ENCODE assay signal across 8 cellular contexts in genomic region chr3:23810342-23811116, GRCh38. TPM values are rescaled to one million over a fixed set of nuclear protein-coding genes. Genes with fewer than 3 reads are reported as not detected.
A peak's percentile ranks its signal among the peaks of the same experiment; 100 is the strongest.
DNase-seq lines count a peak whose midpoint lies in the region; ATAC-seq and TF ChIP-seq lines count a peak whose summit lies in the region.

No MANE protein-coding gene starts in this region.

- peaks cover 51 to 69% (median 56%) of the 10 kb centered on the region in 11 experiments for H3K36me3 ChIP-seq in BLaER1 treated with 17β-estradiol and CSF1 and Interleukin-3, amounts not matched to agents 10 nM and 100 nM
- H3K36me3 ChIP-seq in kidney epithelial cell (ENCODE audit: control insufficient read depth, insufficient read depth, low read length): no peaks in the 10 kb centered on the region

- peak; percentile 43 for TF ChIP-seq CTCF in kidney epithelial cell (IDR thresholded peaks at IDR 0.05; ENCODE audit: insufficient read depth, low read length, poor library complexity, severe bottlenecking)

- ATAC-seq in GM19397 (IDR thresholded peaks at IDR 0.05; ENCODE audit: unreplicated experiment): peak; percentile 40
- no peak for ATAC-seq in GM19328 (IDR thresholded peaks at IDR 0.05; ENCODE audit: unreplicated experiment)

- peak overlapping the region; percentile 75 to 90 (median 87) for H3K27ac ChIP-seq in BLaER1 treated with 17β-estradiol and CSF1 and Interleukin-3, amounts not matched to agents 10 nM and 100 nM

- peaks cover 61 to 89% (median 84%) of the 10 kb centered on the region in 11 experiments for H4K20me1 ChIP-seq in BLaER1 treated with 17β-estradiol and CSF1 and Interleukin-3, amounts not matched to agents 10 nM and 100 nM

- peak overlapping the region; percentile 95 to 99 (median 97) for H3K4me2 ChIP-seq in BLaER1 treated with 17β-estradiol and CSF1 and Interleukin-3, amounts not matched to agents 10 nM and 100 nM

- DNase-seq in Jurkat, Clone E6-1 (ENCODE audit: low read depth, low spot score): no peak
- DNase-seq in activated CD4-positive, CD25-positive, alpha-beta regulatory T cell (lab: John Stamatoyannopoulos, UW): peak in 3 of 4 experiments; percentile 9 to 21 (median 19)
- DNase-seq in cerebellar cortex (ENCODE audit: low spot score) (peak; percentile 69), kidney epithelial cell (ENCODE audit: low read depth) (no peak)
- DNase-seq in stimulated activated CD4-positive, alpha-beta T cell treated with anti-CD3 and anti-CD28 coated beads, Interleukin-1b, Interleukin-23, amount 100 ng/mL, for 24 hours (ENCODE audit: low read depth in 4 of 4, low spot score in 1 of 4): peak in 3 of 4 experiments; percentile 22 to 31 (median 29)

- peak overlapping the region; percentile 81 to 98 (median 95) for H3K9ac ChIP-seq in BLaER1 treated with 17β-estradiol and CSF1 and Interleukin-3, amounts not matched to agents 10 nM and 100 nM

- H3K9me3 ChIP-seq in BLaER1 treated with 17β-estradiol and CSF1 and Interleukin-3, amounts not matched to agents 10 nM and 100 nM (replicated peaks in 1 of 11): peaks cover 0 to 7% (median 0%) of the 10 kb centered on the region in 11 experiments; a peak in 3 of 22 replicates

- H3K4me3 ChIP-seq in BLaER1 treated with 17β-estradiol and CSF1 and Interleukin-3, amounts not matched to agents 10 nM and 100 nM: peak overlapping the region; percentile 78 to 89 (median 82)
- H3K4me3 ChIP-seq in Jurkat, Clone E6-1 (ENCODE audit: low read length): peak overlapping the region; percentile 52
- H3K4me3 ChIP-seq in kidney epithelial cell (ENCODE audit: low read depth, low read length): peak overlapping the region; percentile 71

- no peaks in the 10 kb centered on the region for H3K27me3 ChIP-seq in BLaER1 treated with 17β-estradiol and CSF1 and Interleukin-3, amounts not matched to agents 10 nM and 100 nM
- H3K27me3 ChIP-seq in kidney epithelial cell (ENCODE audit: control insufficient read depth, insufficient read depth, low read length): no peaks in the 10 kb centered on the region

- peaks cover 44 to 64% (median 60%) of the 10 kb centered on the region in 10 experiments for H3K4me1 ChIP-seq in BLaER1 treated with 17β-estradiol and CSF1 and Interleukin-3, amounts not matched to agents 10 nM and 100 nM

RNA-seq across cellular contexts. Expression of gene UBE2E1, which starts 4.8 kb away (rescaled TPM):
- polyA plus RNA-seq in Jurkat, Clone E6-1 (2012; ENCODE audit: insufficient read depth, insufficient read length): 125 TPM
- total RNA-seq in kidney epithelial cell: 68.4 and 96.5 TPM in 2 replicates

Comparison
In these comparisons a context has a peak if more than half of its experiments do, and no peak if none do; other contexts are left out.
1. DNase-seq: peak in activated CD4-positive, CD25-positive, alpha-beta regulatory T cell (3 of 4), cerebellar cortex (single experiment) and stimulated activated CD4-positive, alpha-beta T cell treated with anti-CD3 and anti-CD28 coated beads, Interleukin-1b, Interleukin-23, amount 100 ng/mL, for 24 hours (3 of 4); none in Jurkat, Clone E6-1 (single experiment) and kidney epithelial cell (single experiment).
2. Peak in every context shown above with its lines, with median percentiles within 50 percentile points of each other: H3K4me3 ChIP-seq.